14 cellular contexts compared by ENCODE assay signal in the genomic region with DNA sequence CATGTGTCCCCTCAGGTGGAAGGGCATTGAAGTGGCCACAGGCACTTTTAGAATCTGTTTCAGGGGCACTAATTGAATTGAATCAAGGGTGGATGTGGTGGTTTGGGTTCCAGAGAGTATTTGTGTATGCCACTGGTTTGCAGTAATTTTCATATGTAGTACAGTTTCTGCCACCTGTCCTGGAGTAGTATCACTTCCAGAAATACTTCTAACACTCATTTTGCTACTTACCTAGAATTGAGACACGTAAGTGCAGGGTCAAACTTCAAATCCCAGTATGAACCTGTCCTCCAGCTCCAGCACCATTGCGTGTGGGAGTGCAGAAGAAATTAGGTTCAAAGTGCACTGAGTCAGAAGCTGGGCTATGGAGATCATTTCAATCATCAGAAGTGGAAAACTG. TPM values are rescaled to one million over a fixed set of nuclear protein-coding genes. Genes with fewer than 3 reads are reported as not detected.
DNase-seq lines count a peak whose midpoint lies in the region; ATAC-seq, FAIRE-seq and TF ChIP-seq lines count a peak whose summit lies in the region.
"Had no signal": no experiment of that assay in that cellular context is flagged by ENCODE, and none has a peak within 500 bp of the region (broad histone marks: within the 10 kb centered on the region; RNA-seq: fewer than 3 reads in every experiment).

No MANE protein-coding gene starts in this region.

- H3K4me3 ChIP-seq in DOHH2 (ENCODE audit: low read length), result peak overlapping the region; percentile 7; the same call in 1 of the 2 replicates
- H3K4me3 ChIP-seq in duodenal mucosa (ENCODE audit: low read depth in 1 of 2, low read length in 2 of 2), result peak overlapping the region in 1 of 2 donors; percentile 14

- ATAC-seq in GM19395 (IDR thresholded peaks at IDR 0.05; ENCODE audit: unreplicated experiment), result peak; percentile 45
- peak; percentile 44 for ATAC-seq in HG03354 (IDR thresholded peaks at IDR 0.05; ENCODE audit: poor library complexity, severe bottlenecking, unreplicated experiment)
- ATAC-seq in GM21423 (IDR thresholded peaks at IDR 0.05; ENCODE audit: unreplicated experiment), result no peak
- ATAC-seq: activated naive CD8-positive, alpha-beta T cell treated with anti-CD3 and anti-CD28 coated beads, Interleukin-2, amount 50 U/mL, for 24 hours; Panc1 had no signal

- H3F3A ChIP-seq in DOHH2 (ENCODE audit: control insufficient read depth, insufficient read depth), result no peaks in the 10 kb centered on the region

- H3K9me3 ChIP-seq in DOHH2 (ENCODE audit: control insufficient read depth, insufficient read depth, low read length) (no peaks in the 10 kb centered on the region), duodenal mucosa (ENCODE audit: control insufficient read depth in 1 of 2, low read length in 2 of 2) (no peaks in the 10 kb centered on the region)

- peak overlapping the region; percentile 43 for H3K4me2 ChIP-seq in DOHH2 (ENCODE audit: low read length)

- H3K36me3 ChIP-seq in DOHH2 (ENCODE audit: control insufficient read depth, low read length) (no peaks in the 10 kb centered on the region), duodenal mucosa (ENCODE audit: control insufficient read depth in 1 of 2, insufficient read depth in 2 of 2, low read length in 2 of 2) (no peaks in the 10 kb centered on the region)

- H3K27me3 ChIP-seq in DOHH2 (ENCODE audit: control insufficient read depth, low read length) (no peaks in the 10 kb centered on the region), duodenal mucosa (ENCODE audit: control insufficient read depth in 1 of 2, insufficient read depth in 2 of 2, low read length in 2 of 2) (no peaks in the 10 kb centered on the region)

- DNase-seq in cardiac septum (ENCODE audit: low spot score), result no peak
- no peak for DNase-seq in 8988T
- DNase-seq in RCC 7860 (ENCODE audit: low spot score), result no peak
- DNase-seq: activated naive CD8-positive, alpha-beta T cell treated with anti-CD3 and anti-CD28 coated beads, Interleukin-2, amount 50 U/mL, for 24 hours; NCI-H1092 treated with DMSO at 0.1 percent for 48 hours; NCI-H446; stimulated activated CD4-positive, alpha-beta T cell treated with anti-CD3 and anti-CD28 coated beads, Interleukin-2, amount 100 ng/mL, for 48 hours; T-helper 2 cell had no signal

- no peaks in the 10 kb centered on the region for H4K20me1 ChIP-seq in DOHH2 (ENCODE audit: control insufficient read depth, insufficient read depth, low read depth, low read length)

- no peak for FAIRE-seq in RCC 7860 (lab: Jason Lieb, UNC)

- peaks cover 59% of the 10 kb centered on the region for H3K4me1 ChIP-seq in DOHH2 (ENCODE audit: control insufficient read depth, low read length)
- peaks cover 62 to 68% of the 10 kb centered on the region in 2 donors for H3K4me1 ChIP-seq in duodenal mucosa (ENCODE audit: control insufficient read depth in 1 of 2, insufficient read depth in 2 of 2, low read length in 2 of 2)

- intact Hi-C loops in cardiac septum (cut with DNase I), result no loop called here

- H3K27ac ChIP-seq in DOHH2 (ENCODE audit: low read depth, low read length) (no peak overlapping the region), duodenal mucosa (ENCODE audit: low read depth, low read length) (peak overlapping the region; percentile 83)

- H3K79me2 ChIP-seq in DOHH2 (ENCODE audit: control insufficient read depth, low read length), result no peaks in the 10 kb centered on the region

- no peak for TF ChIP-seq CTCF in DOHH2 (IDR thresholded peaks at IDR 0.05; ENCODE audit: low read depth, low read length, poor library complexity, severe bottlenecking)

- peak overlapping the region; percentile 21 to 53 for H3K9ac ChIP-seq in duodenal mucosa (ENCODE audit: low read depth in 1 of 2, low read length in 2 of 2)

- no peaks in the 10 kb centered on the region for H3K9me2 ChIP-seq in DOHH2 (replicated peaks; ENCODE audit: control insufficient read depth, low read length)

RNA-seq across cellular contexts. Expression of gene RSPH1, which starts 26.8 kb away (rescaled TPM):
- not detected for total RNA-seq in cardiac septum

RNA-seq across cellular contexts. Expression of gene SLC37A1, which starts 44.4 kb away (rescaled TPM):
- 6.7 TPM for total RNA-seq in cardiac septum
